ENCODE assay signal across 6 cellular contexts in the genomic region with DNA sequence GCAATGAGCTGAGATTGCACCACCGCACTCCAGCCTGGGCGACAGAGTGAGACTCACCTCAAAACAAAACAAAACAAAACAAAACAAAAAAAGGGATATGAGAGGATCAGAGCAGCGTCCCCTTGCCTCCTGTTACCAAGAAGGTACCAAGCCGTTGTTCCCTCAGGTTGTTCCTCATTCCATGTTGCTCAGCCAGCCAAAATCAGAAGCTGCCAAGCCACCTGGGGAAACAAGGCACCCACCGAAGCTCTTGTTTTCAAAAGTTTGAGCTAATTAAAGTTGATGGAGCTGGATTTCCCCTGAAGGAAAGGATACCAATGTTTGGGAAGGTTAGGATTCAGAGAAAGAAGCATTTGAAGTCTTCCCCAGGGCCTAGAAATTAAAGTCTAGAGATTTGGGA. TPM values are rescaled to one million over a fixed set of nuclear protein-coding genes. Genes with fewer than 3 reads are reported as not detected.
"Had no signal": no experiment of that assay in that cellular context is flagged by ENCODE, and none has a peak within 500 bp of the region (broad histone marks: within the 10 kb centered on the region; RNA-seq: fewer than 3 reads in every experiment).

No MANE protein-coding gene starts in this region.

- ATAC-seq: GM23338, K562 had no signal

- H3K27ac Mint-ChIP-seq: GM23338, H9 had no signal

- H3K9me3 Mint-ChIP-seq: GM23338, H9 had no signal

- DNase-seq: H9, HCEC 1CT, IMR-90 had no signal

- H3K4me3 Mint-ChIP-seq: GM23338, H9 had no signal

RNA-seq across cellular contexts. Expression of gene C1QL2, which starts 43.3 kb away (rescaled TPM):
- total RNA-seq: HT-29, IMR-90, K562 had no signal
